Comparison of ENCODE assay signal across 30 cellular contexts in genomic region chr3:100206687-100207086, GRCh38.
"Had no signal": no experiment of that assay in that cellular context is flagged by ENCODE, and none has a peak within 500 bp of the region (broad histone marks: within the 10 kb centered on the region; RNA-seq: fewer than 3 reads in every experiment).

No MANE protein-coding gene starts in this region.

- H3K4me1 ChIP-seq: breast epithelium, colonic mucosa had no signal

- FAIRE-seq: endometrium, endothelial cell of umbilical vein had no signal

- DNase-seq: activated CD4-positive, alpha-beta memory T cell treated with anti-CD3 and anti-CD28 coated beads, Interleukin-2, amount 10 ng/mL, durations not matched to agents 7 days and 5 days; activated CD4-positive, alpha-beta T cell treated with anti-CD3 and anti-CD28 coated beads for 1 hour; activated CD4-positive, alpha-beta T cell treated with anti-CD3 and anti-CD28 coated beads for 4 hours; activated CD4-positive, alpha-beta T cell treated with anti-CD3 and anti-CD28 coated beads, Interleukin-2, amount 10 ng/mL, durations not matched to agents 7 days and 5 days; activated CD4-positive, alpha-beta T cell treated with anti-CD3 and anti-CD28 coated beads, Interleukin-2, amount 50 U/mL, for 4 hours; activated CD8-positive, alpha-beta memory T cell treated with anti-CD3 and anti-CD28 coated beads, Interleukin-2, amount 50 U/mL, for 48 hours; activated gamma-delta T cell; activated naive CD4-positive, alpha-beta T cell; activated naive CD4-positive, alpha-beta T cell treated with anti-CD3 and anti-CD28 coated beads, Interleukin-2, amount 10 ng/mL, durations not matched to agents 7 days and 5 days; activated naive CD8-positive, alpha-beta T cell treated with anti-CD3 and anti-CD28 coated beads, Interleukin-2, amount 10 ng/mL, durations not matched to agents 7 days and 5 days; activated T-cell treated with anti-CD3 and anti-CD28 coated beads for 4 hours; activated T-cell treated with anti-CD3 and anti-CD28 coated beads, Interleukin-2, amount 50 U/mL, for 24 hours; activated T-cell treated with anti-CD3 and anti-CD28 coated beads, Interleukin-2, amount 50 U/mL, for 72 hours; central memory CD4-positive, alpha-beta T cell; cerebellar nuclear complex; colonic mucosa; effector CD8-positive, alpha-beta T cell; esophagus squamous epithelium; foreskin melanocyte; T-helper 2 cell had no signal

- H3K36me3 ChIP-seq: ascending aorta, breast epithelium, cardiac muscle cell, colonic mucosa, esophagus squamous epithelium, gastroesophageal sphincter had no signal

- H3K27ac ChIP-seq: ascending aorta, breast epithelium, cardiac muscle cell, colonic mucosa, epithelial cell of prostate, esophagus squamous epithelium, gastroesophageal sphincter, VCaP had no signal

- ATAC-seq: activated naive CD4-positive, alpha-beta T cell treated with anti-CD3 and anti-CD28 coated beads, Interleukin-2, amount 50 U/mL, for 72 hours; activated T-cell treated with anti-CD3 and anti-CD28 coated beads, Interleukin-2, amount 50 U/mL, for 72 hours; gastroesophageal sphincter; WTC11 had no signal

- H3K4me3 ChIP-seq: ascending aorta, breast epithelium, cardiac muscle cell, colonic mucosa, esophagus squamous epithelium, gastroesophageal sphincter had no signal

- H3K9me3 ChIP-seq: ascending aorta, breast epithelium, colonic mucosa, esophagus squamous epithelium, gastroesophageal sphincter had no signal

- H3K27me3 ChIP-seq: ascending aorta, breast epithelium, cardiac muscle cell, colonic mucosa, esophagus squamous epithelium, gastroesophageal sphincter had no signal
